In genomic region chr2:85678794-85679672, GRCh38 we compare ENCODE assay signal across 9 cellular contexts. TPM values are rescaled to one million over a fixed set of nuclear protein-coding genes. Genes with fewer than 3 reads are reported as not detected.
DNase-seq lines count a peak whose midpoint lies in the region; ATAC-seq and TF ChIP-seq lines count a peak whose summit lies in the region.
"Had no signal": no experiment of that assay in that cellular context is flagged by ENCODE, and none has a peak within 500 bp of the region (broad histone marks: within the 10 kb centered on the region; RNA-seq: fewer than 3 reads in every experiment).

No MANE protein-coding gene starts in this region.

- DNase-seq in NCI-H446 treated with DMSO at 0.1 percent for 48 hours (lab: John Stamatoyannopoulos, UW) (peak; percentile 49), dedifferentiated amniotic fluid mesenchymal stem cell (ENCODE audit: extremely low spot score) (peak; percentile 38), right lobe of liver (peak; percentile 92 to 95 (median 94)), GF-D8 (lab: John Stamatoyannopoulos, UW) (no peak)
- peak; percentile 78 for DNase-seq in activated CD4-positive, alpha-beta T cell treated with anti-CD3 and anti-CD28 coated beads, Interleukin-2, amount 10 ng/mL, durations not matched to agents 7 days and 5 days
- peak; percentile 60 to 73 for DNase-seq in stimulated activated CD4-positive, alpha-beta T cell treated with anti-CD3 and anti-CD28 coated beads, Interleukin-4, amount 100 ng/mL, for 4 hours

- H3K4me3 Mint-ChIP-seq in activated CD4-positive, alpha-beta T cell treated with anti-CD3 and anti-CD28 coated beads, Interleukin-2, amount 10 ng/mL, durations not matched to agents 7 days and 5 days, result no peak overlapping the region

- peak; percentile 67 for ATAC-seq in HG03139 (IDR thresholded peaks at IDR 0.05; ENCODE audit: unreplicated experiment)
- peak; percentile 97 to 99 (median 98) for ATAC-seq in right lobe of liver

- intact Hi-C loops in right lobe of liver (cut with DNase I), result no loop called here

- WGBS in right lobe of liver (ENCODE audit: insufficient coverage, low coverage, low lambda C conversion rate, missing lambda C conversion rate), result 10% methylated on average over 7 of the region's 25 CpGs

- no peak overlapping the region for H3K27ac Mint-ChIP-seq in activated CD4-positive, alpha-beta T cell treated with anti-CD3 and anti-CD28 coated beads, Interleukin-2, amount 10 ng/mL, durations not matched to agents 7 days and 5 days

- H3K4me1 ChIP-seq in right lobe of liver, result peaks cover 0 to 11% (median 4%) of the 10 kb centered on the region in 4 donors

- peak; percentile 99 for TF ChIP-seq CTCF in GM12874 (IDR thresholded peaks at IDR 0.05; ENCODE audit: insufficient read depth, low read depth, low read length)
- TF ChIP-seq CTCF in right lobe of liver (IDR thresholded peaks at IDR 0.05), result peak; percentile 97 to 99 (median 99)

- no peaks in the 10 kb centered on the region for H3K36me3 Mint-ChIP-seq in activated CD4-positive, alpha-beta T cell treated with anti-CD3 and anti-CD28 coated beads, Interleukin-2, amount 10 ng/mL, durations not matched to agents 7 days and 5 days (ENCODE audit: low read depth)

- no peaks in the 10 kb centered on the region for H3K27me3 ChIP-seq in right lobe of liver

- peak overlapping the region in 2 of 3 donors; percentile 7 to 13 for H3K4me3 ChIP-seq in right lobe of liver

- H3K27me3 Mint-ChIP-seq in activated CD4-positive, alpha-beta T cell treated with anti-CD3 and anti-CD28 coated beads, Interleukin-2, amount 10 ng/mL, durations not matched to agents 7 days and 5 days, result peaks cover 2% of the 10 kb centered on the region

- CTCF ChIA-PET in activated CD4-positive, alpha-beta T cell treated with anti-CD3 and anti-CD28 coated beads, Interleukin-2, amount 10 ng/mL, durations not matched to agents 7 days and 5 days (lab: Charles Lee), result interaction anchor here (0.6 to 4.0 kb wide), 24 partner anchors 9 to 371 kb away, joined by 3 to 39 read pairs (median 4); partner anchors contain the start of gene GNLY

- no peaks in the 10 kb centered on the region for H3K36me3 ChIP-seq in right lobe of liver

- no peak for TF ChIP-seq POLR2A in right lobe of liver (IDR thresholded peaks at IDR 0.05)

- peaks cover 0 to 2% (median 0%) of the 10 kb centered on the region in 4 donors for H3K9me3 ChIP-seq in right lobe of liver

- peaks cover 23% of the 10 kb centered on the region for H3K4me1 Mint-ChIP-seq in activated CD4-positive, alpha-beta T cell treated with anti-CD3 and anti-CD28 coated beads, Interleukin-2, amount 10 ng/mL, durations not matched to agents 7 days and 5 days

- no peaks in the 10 kb centered on the region for H3K9me3 Mint-ChIP-seq in activated CD4-positive, alpha-beta T cell treated with anti-CD3 and anti-CD28 coated beads, Interleukin-2, amount 10 ng/mL, durations not matched to agents 7 days and 5 days

- POLR2A ChIA-PET in activated CD4-positive, alpha-beta T cell treated with anti-CD3 and anti-CD28 coated beads, Interleukin-2, amount 10 ng/mL, durations not matched to agents 7 days and 5 days (lab: Charles Lee), result no interaction called here

- no peak overlapping the region for H3K27ac ChIP-seq in right lobe of liver

RNA-seq across cellular contexts. Expression of gene SFTPB, which starts 11.0 kb away (rescaled TPM):
- total RNA-seq in activated CD4-positive, alpha-beta T cell treated with anti-CD3 and anti-CD28 coated beads, Interleukin-2, amount 10 ng/mL, durations not matched to agents 7 days and 5 days, result not detected
- 1 to 10 TPM in 1 of 6 experiments, under 1 TPM in 3, not detected in 2; 0.06 to 1.1 (median 0.79) TPM for total RNA-seq in right lobe of liver
- total RNA-seq: subcutaneous adipose tissue had no signal

RNA-seq across cellular contexts. Expression of gene GNLY, which starts 15.1 kb away (rescaled TPM):
- 10 to 100 TPM; 72.9 to 75.5 TPM for total RNA-seq in activated CD4-positive, alpha-beta T cell treated with anti-CD3 and anti-CD28 coated beads, Interleukin-2, amount 10 ng/mL, durations not matched to agents 7 days and 5 days
- total RNA-seq in right lobe of liver, result 1 to 10 TPM in 5 of 6 experiments, under 1 TPM in 1; 0.92 to 3.1 (median 1.6) TPM

Comparison
In these comparisons a context has a peak if more than half of its experiments do, and no peak if none do; other contexts are left out.
1. RNA of gene GNLY, which starts 15.1 kb away (total RNA-seq): 72.9 to 75.5 TPM in activated CD4-positive, alpha-beta T cell treated with anti-CD3 and anti-CD28 coated beads, Interleukin-2, amount 10 ng/mL, durations not matched to agents 7 days and 5 days; 0.92 to 3.1 TPM in right lobe of liver; every median in the first group is over 10 times any median in the second.